19 cellular contexts compared by ENCODE assay signal in genomic region chr1:25168193-25169071, GRCh38.
A peak's percentile ranks its signal among the peaks of the same experiment; 100 is the strongest.
DNase-seq lines count a peak whose midpoint lies in the region; ATAC-seq and TF ChIP-seq lines count a peak whose summit lies in the region.
"Had no signal": no experiment of that assay in that cellular context is flagged by ENCODE, and none has a peak within 500 bp of the region (broad histone marks: within the 10 kb centered on the region; RNA-seq: fewer than 3 reads in every experiment).

No MANE protein-coding gene starts in this region.

- H3K36me3 ChIP-seq in rectal smooth muscle tissue (ENCODE audit: control insufficient read depth, insufficient read depth, low read length) (no peaks in the 10 kb centered on the region), heart left ventricle (no peaks in the 10 kb centered on the region)

- H3K27me3 ChIP-seq in rectal smooth muscle tissue (ENCODE audit: control insufficient read depth, insufficient read depth, low read length), result no peaks in the 10 kb centered on the region
- peaks cover 0 to 5% (median 0%) of the 10 kb centered on the region in 9 donors for H3K27me3 ChIP-seq in heart left ventricle

- WGBS in heart left ventricle, 4 donors, result 65 to 75% (median 73%) methylated on average over 8 to 11 of the region's 11 CpGs

- DNase-seq in DMS53 treated with DMSO at 0.1 percent for 48 hours (lab: John Stamatoyannopoulos, UW; ENCODE audit: unreplicated experiment) (peak; percentile 72), T-helper 17 cell (no peak), left colon (peak; percentile 22 to 40), T-helper 1 cell (no peak), ecto neural progenitor cell (ENCODE audit: low spot score) (no peak), heart left ventricle (no peak)
- DNase-seq: activated CD4-positive, alpha-beta T cell treated with anti-CD3 and anti-CD28 coated beads, Interleukin-2, amount 50 U/mL, for 48 hours; activated naive CD8-positive, alpha-beta T cell treated with anti-CD3 and anti-CD28 coated beads, Interleukin-2, amount 10 ng/mL, durations not matched to agents 7 days and 5 days; activated T-cell treated with anti-CD3 and anti-CD28 coated beads, Interleukin-2, amount 50 U/mL, for 48 hours; effector memory CD8-positive, alpha-beta T cell; GOT3; naive thymus-derived CD4-positive, alpha-beta T cell; NCI-H1694; NCI-H510A; SK-N-SH; stimulated activated CD4-positive, alpha-beta T cell treated with anti-CD3 and anti-CD28 coated beads, Interleukin-15, amount 100 ng/mL, for 24 hours had no signal

- H3K27ac ChIP-seq in rectal smooth muscle tissue (ENCODE audit: low read depth, low read length) (no peak overlapping the region), heart left ventricle (no peak overlapping the region)

- H3K9me3 ChIP-seq in T-helper 17 cell (ENCODE audit: control insufficient read depth, low read length, poor library complexity, severe bottlenecking) (no peaks in the 10 kb centered on the region), heart left ventricle (no peaks in the 10 kb centered on the region)
- H3K9me3 ChIP-seq: SK-N-SH had no signal

- H3K4me1 Mint-ChIP-seq in T-helper 17 cell, result no peaks in the 10 kb centered on the region
- H3K4me1 Mint-ChIP-seq: activated naive CD8-positive, alpha-beta T cell treated with anti-CD3 and anti-CD28 coated beads, Interleukin-2, amount 10 ng/mL, durations not matched to agents 7 days and 5 days had no signal

- H3K36me3 Mint-ChIP-seq in T-helper 17 cell (ENCODE audit: low read depth), result no peaks in the 10 kb centered on the region
- H3K36me3 Mint-ChIP-seq: activated naive CD8-positive, alpha-beta T cell treated with anti-CD3 and anti-CD28 coated beads, Interleukin-2, amount 10 ng/mL, durations not matched to agents 7 days and 5 days; naive thymus-derived CD4-positive, alpha-beta T cell had no signal

- intact Hi-C loops in left colon (cut with DNase I, micrococcal nuclease), result no loop called here
- intact Hi-C loops in heart left ventricle (cut with DNase I), result no loop called here

- no peak overlapping the region for H3K9ac ChIP-seq in rectal smooth muscle tissue (ENCODE audit: low read length)
- H3K9ac ChIP-seq: SK-N-SH had no signal

- H3K4me1 ChIP-seq in rectal smooth muscle tissue (ENCODE audit: control insufficient read depth, insufficient read depth, low read length), result no peaks in the 10 kb centered on the region
- H3K4me1 ChIP-seq in heart left ventricle, result no peaks in the 10 kb centered on the region

- peak overlapping the region; percentile 15 for H3K4me3 ChIP-seq in rectal smooth muscle tissue (ENCODE audit: low read length)
- no peak overlapping the region for H3K4me3 ChIP-seq in heart left ventricle

- H3K27me3 Mint-ChIP-seq in T-helper 17 cell, result no peaks in the 10 kb centered on the region
- H3K27me3 Mint-ChIP-seq: effector memory CD8-positive, alpha-beta T cell had no signal

- no peak overlapping the region for H3K4me3 Mint-ChIP-seq in T-helper 17 cell
- H3K4me3 Mint-ChIP-seq: activated naive CD8-positive, alpha-beta T cell treated with anti-CD3 and anti-CD28 coated beads, Interleukin-2, amount 10 ng/mL, durations not matched to agents 7 days and 5 days; effector memory CD8-positive, alpha-beta T cell; naive thymus-derived CD4-positive, alpha-beta T cell; stimulated activated naive CD8-positive, alpha-beta T cell treated with anti-CD3 and anti-CD28 coated beads, Interleukin-15, Interleukin-2, amounts not matched to agents 100 ng/mL and 50 ng/mL, for 24 hours had no signal

- no peak for TF ChIP-seq CTCF in heart left ventricle (IDR thresholded peaks at IDR 0.05)

- peak overlapping the region; percentile 37 for H3K27ac Mint-ChIP-seq in T-helper 17 cell
- H3K27ac Mint-ChIP-seq: activated naive CD8-positive, alpha-beta T cell treated with anti-CD3 and anti-CD28 coated beads, Interleukin-2, amount 10 ng/mL, durations not matched to agents 7 days and 5 days; effector memory CD8-positive, alpha-beta T cell; naive thymus-derived CD4-positive, alpha-beta T cell; stimulated activated naive CD8-positive, alpha-beta T cell treated with anti-CD3 and anti-CD28 coated beads, Interleukin-15, Interleukin-2, amounts not matched to agents 100 ng/mL and 50 ng/mL, for 24 hours had no signal

- no peak for ATAC-seq in T-helper 17 cell
- ATAC-seq in left colon, result peak; percentile 94
- ATAC-seq in GM18502 (IDR thresholded peaks at IDR 0.05; ENCODE audit: poor library complexity, unreplicated experiment), result no peak
- ATAC-seq in heart left ventricle, result no peak
- ATAC-seq: effector memory CD8-positive, alpha-beta T cell; naive thymus-derived CD4-positive, alpha-beta T cell had no signal

- TF ChIP-seq POLR2A in heart left ventricle (IDR thresholded peaks at IDR 0.05), result no peak

Comparison
In these comparisons a context has a peak if more than half of its experiments do, and no peak if none do; other contexts are left out.
1. DNase-seq: peak in DMS53 treated with DMSO at 0.1 percent for 48 hours (single experiment) and left colon (2 of 2); none in T-helper 17 cell (0 of 3), T-helper 1 cell (0 of 5), ecto neural progenitor cell (single experiment) and heart left ventricle (0 of 5).